Comparison of ENCODE assay signal across 11 cellular contexts in the genomic region with DNA sequence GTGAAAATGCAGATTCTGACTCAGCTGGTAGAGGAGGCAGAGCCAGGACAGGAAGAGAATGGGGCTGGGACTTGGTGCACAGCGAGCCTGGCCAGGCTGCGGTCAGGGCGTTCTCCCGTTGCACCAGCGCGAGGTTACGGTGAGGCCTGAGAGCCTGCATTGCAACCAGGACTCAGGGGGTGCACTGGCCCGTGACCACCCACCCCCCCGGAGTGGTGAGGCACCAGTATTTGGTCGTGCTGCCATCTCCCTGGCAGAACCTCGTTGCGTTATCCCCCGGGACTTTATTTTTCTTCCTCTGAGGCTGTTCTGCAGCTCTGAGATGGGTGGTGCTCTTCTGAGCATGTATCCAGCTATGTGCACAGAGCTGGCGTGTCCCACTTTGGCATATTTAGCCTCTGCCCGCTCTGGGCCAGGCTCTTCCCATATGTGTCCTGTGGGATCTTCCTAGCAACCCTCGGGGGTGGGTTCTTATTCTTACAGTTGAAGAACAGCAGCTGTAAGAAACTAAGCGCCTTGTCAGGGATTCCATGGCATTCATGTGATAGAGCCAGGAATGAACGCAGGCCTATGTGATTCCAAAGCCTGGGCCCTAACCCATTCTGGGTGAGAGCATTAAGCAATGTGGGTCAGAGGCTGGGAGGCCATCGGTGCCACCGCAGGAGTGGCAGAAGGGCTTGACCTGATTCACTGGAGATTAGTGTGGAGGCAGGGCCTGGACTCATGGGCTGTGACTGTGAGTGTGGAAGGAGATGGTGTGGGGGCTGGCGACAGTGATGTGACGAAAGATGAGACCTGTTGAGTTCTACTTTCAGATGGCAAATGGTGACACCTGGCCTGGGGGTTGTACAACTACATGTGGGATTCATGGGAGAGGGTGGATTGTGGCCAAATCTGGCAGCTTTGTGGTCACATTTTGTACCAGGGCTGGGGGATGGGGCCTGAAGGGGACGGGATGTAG. TPM values are rescaled to one million over a fixed set of nuclear protein-coding genes. Genes with fewer than 3 reads are reported as not detected.
DNase-seq lines count a peak whose midpoint lies in the region; ATAC-seq and TF ChIP-seq lines count a peak whose summit lies in the region.
"Had no signal": no experiment of that assay in that cellular context is flagged by ENCODE, and none has a peak within 500 bp of the region (broad histone marks: within the 10 kb centered on the region; RNA-seq: fewer than 3 reads in every experiment).

No MANE protein-coding gene starts in this region.

- H3K27me3 ChIP-seq in GM23338 (ENCODE audit: insufficient read depth) (peaks cover 21% of the 10 kb centered on the region), osteoblast (ENCODE audit: insufficient read depth, low read length) (no peaks in the 10 kb centered on the region)

- H3K4me2 ChIP-seq in GM23338 (no peak overlapping the region), osteoblast (ENCODE audit: insufficient read depth, low read length) (no peak overlapping the region)

- intact Hi-C loops in left cardiac atrium (cut with DNase I): loop anchor here in 1 of 2 donors (2.0 to 10.0 kb wide), 2 partner anchors 19 to 61 kb away; no protein-coding TSS in a partner anchor

- no peaks in the 10 kb centered on the region for H3K9me2 ChIP-seq in GM23338 (ENCODE audit: insufficient read depth)

- ATAC-seq in GM23338 (no peak), HG03460 (IDR thresholded peaks at IDR 0.05; ENCODE audit: unreplicated experiment) (no peak), left cardiac atrium (no peak)

- no peak overlapping the region; the same call in 2 of the 3 replicates for H3K4me3 Mint-ChIP-seq in GM23338
- peak overlapping the region; percentile 9 for H3K4me3 Mint-ChIP-seq in activated naive CD8-positive, alpha-beta T cell treated with anti-CD3 and anti-CD28 coated beads for 36 hours

- no peak overlapping the region for H3K27ac ChIP-seq in GM23338 (ENCODE audit: low read depth)
- no peak overlapping the region for H3K27ac ChIP-seq in osteoblast (ENCODE audit: low read depth, low read length)

- no peaks in the 10 kb centered on the region for H3K36me3 ChIP-seq in GM23338 (ENCODE audit: insufficient read depth)
- no peaks in the 10 kb centered on the region for H3K36me3 ChIP-seq in osteoblast (ENCODE audit: insufficient read depth, low read length)

- peaks cover 51% of the 10 kb centered on the region for H3K4me1 Mint-ChIP-seq in GM23338
- peaks cover 53% of the 10 kb centered on the region for H3K4me1 Mint-ChIP-seq in activated naive CD8-positive, alpha-beta T cell treated with anti-CD3 and anti-CD28 coated beads for 36 hours

- H3F3A ChIP-seq in GM23338 (replicated peaks; ENCODE audit: low read depth): no peaks in the 10 kb centered on the region

- H3K4me3 ChIP-seq in GM12865 (ENCODE audit: low read depth, low read length) (peak overlapping the region; percentile 94), GM23338 (no peak overlapping the region), osteoblast (ENCODE audit: insufficient read depth, low read length) (no peak overlapping the region)

- no peak overlapping the region for H2AFZ ChIP-seq in GM23338
- no peak overlapping the region for H2AFZ ChIP-seq in osteoblast (ENCODE audit: low read length)

- TF ChIP-seq CTCF in GM12865 (IDR thresholded peaks at IDR 0.05; ENCODE audit: insufficient read depth, low read depth, low read length, missing control alignments) (no peak), GM23338 (conservative IDR thresholded peaks at IDR 0.05; ENCODE audit: low read depth in 2 of 2) (no peak), osteoblast (IDR thresholded peaks at IDR 0.05; ENCODE audit: extremely low read depth, low read depth, low read length) (no peak)

- H4K20me1 ChIP-seq in GM23338 (replicated peaks; ENCODE audit: insufficient read depth): peaks cover 38% of the 10 kb centered on the region
- H4K20me1 ChIP-seq in osteoblast (ENCODE audit: insufficient read depth, low read length): peaks cover 68% of the 10 kb centered on the region

- H3K9me3 Mint-ChIP-seq in GM23338: no peaks in the 10 kb centered on the region; the same call in 1 of the 3 replicates
- H3K9me3 Mint-ChIP-seq in activated naive CD8-positive, alpha-beta T cell treated with anti-CD3 and anti-CD28 coated beads for 36 hours: no peaks in the 10 kb centered on the region
- H3K9me3 Mint-ChIP-seq: activated naive CD4-positive, alpha-beta T cell treated with anti-CD3 and anti-CD28 coated beads, Interleukin-2, amount 10 ng/mL, durations not matched to agents 7 days and 5 days had no signal

- H3K4me1 ChIP-seq in GM23338 (ENCODE audit: insufficient read depth): peaks cover 9% of the 10 kb centered on the region; the same call in 1 of the 2 replicates
- peaks cover 24% of the 10 kb centered on the region for H3K4me1 ChIP-seq in osteoblast (ENCODE audit: insufficient read depth, low read length)

- DNase-seq in GM12865 (ENCODE audit: low read depth) (peak; percentile 88), GM23338 (ENCODE audit: low spot score) (no peak), osteoblast (ENCODE audit: insufficient read length, low spot score, missing footprints) (peak; percentile 72), RKO (ENCODE audit: low spot score) (no peak), left cardiac atrium (no peak), NCI-H1436 (lab: John Stamatoyannopoulos, UW) (no peak)
- no peak for DNase-seq in activated naive CD8-positive, alpha-beta T cell treated with anti-CD3 and anti-CD28 coated beads for 36 hours
- DNase-seq: activated naive CD4-positive, alpha-beta T cell treated with anti-CD3 and anti-CD28 coated beads, Interleukin-2, amount 10 ng/mL, durations not matched to agents 7 days and 5 days; hypothalamus; small intestine had no signal

- peak overlapping the region; percentile 56 for H3K27ac Mint-ChIP-seq in GM23338
- no peak overlapping the region for H3K27ac Mint-ChIP-seq in activated naive CD8-positive, alpha-beta T cell treated with anti-CD3 and anti-CD28 coated beads for 36 hours

- H3K27me3 Mint-ChIP-seq in GM23338 (ENCODE audit: insufficient read depth, low read depth, poor library complexity): peaks cover 24% of the 10 kb centered on the region
- H3K27me3 Mint-ChIP-seq in activated naive CD8-positive, alpha-beta T cell treated with anti-CD3 and anti-CD28 coated beads for 36 hours: peaks cover 4% of the 10 kb centered on the region

- H3K79me2 ChIP-seq in GM23338 (replicated peaks; ENCODE audit: insufficient read depth): peaks cover 60% of the 10 kb centered on the region
- peaks cover 77% of the 10 kb centered on the region for H3K79me2 ChIP-seq in osteoblast (ENCODE audit: insufficient read depth, low read length)

- no peaks in the 10 kb centered on the region for H3K9me3 ChIP-seq in osteoblast (ENCODE audit: low read depth, low read length)

- no peaks in the 10 kb centered on the region; the same call in 2 of the 3 replicates for H3K36me3 Mint-ChIP-seq in GM23338 (ENCODE audit: low read depth)
- H3K36me3 Mint-ChIP-seq in activated naive CD8-positive, alpha-beta T cell treated with anti-CD3 and anti-CD28 coated beads for 36 hours: no peaks in the 10 kb centered on the region

RNA-seq across cellular contexts. Expression of a gene that starts 3.1 kb away (rescaled TPM):
- 11.4 and 12.0 TPM in 2 replicates for total RNA-seq in GM23338 (2014; rRNA removed; shearing (Covaris generic))
- 3.0 and 3.6 TPM in 2 replicates for polyA plus RNA-seq in GM23338 (2016; fragmentation: Nextera tagmentation; extraction: Ambion mirVana)
- 10 to 100 TPM; 10.3 to 11.2 TPM for total RNA-seq in activated naive CD8-positive, alpha-beta T cell treated with anti-CD3 and anti-CD28 coated beads for 36 hours
- 12.7 and 13.0 TPM in 2 replicates for total RNA-seq in osteoblast
- 10 to 100 TPM; 23.2 to 30.7 TPM for total RNA-seq in left cardiac atrium

RNA-seq across cellular contexts. Expression of a gene that starts 21.6 kb away (rescaled TPM):
- 27.4 and 27.6 TPM in 2 replicates for total RNA-seq in GM23338 (2014; rRNA removed; shearing (Covaris generic))
- polyA plus RNA-seq in GM23338 (2016; fragmentation: Nextera tagmentation; extraction: Ambion mirVana): 108 and 112 TPM in 2 replicates
- total RNA-seq in activated naive CD8-positive, alpha-beta T cell treated with anti-CD3 and anti-CD28 coated beads for 36 hours: 100 to 1,000 TPM in 1 of 2 experiments, 10 to 100 TPM in 1; 96.6 to 109 TPM
- 10.3 and 21.0 TPM in 2 replicates for total RNA-seq in osteoblast
- total RNA-seq in left cardiac atrium: 10 to 100 TPM; 35.6 to 46.1 TPM

Comparison
In these comparisons a context has a peak if more than half of its experiments do, and no peak if none do; other contexts are left out.
1. DNase-seq: peak in GM12865 (single experiment) and osteoblast (single experiment); none in GM23338 (single experiment), activated naive CD8-positive, alpha-beta T cell treated with anti-CD3 and anti-CD28 coated beads for 36 hours (single experiment), RKO (single experiment), left cardiac atrium (single experiment) and NCI-H1436 (single experiment).